ENCODE assay signal across 19 cellular contexts in genomic region chr2:239729151-239729550, GRCh38.
"Had no signal": no experiment of that assay in that cellular context is flagged by ENCODE, and none has a peak within 500 bp of the region (broad histone marks: within the 10 kb centered on the region; RNA-seq: fewer than 3 reads in every experiment).

No MANE protein-coding gene starts in this region.

- H3K27me3 Mint-ChIP-seq: stimulated activated naive CD8-positive, alpha-beta T cell treated with anti-CD3 and anti-CD28 coated beads, Interleukin-15, amount 100 ng/mL, for 72 hours had no signal

- H3K27ac Mint-ChIP-seq: natural killer cell treated with Interleukin-12 subunit alpha and Interleukin-12 subunit beta and Interleukin-15 and Interleukin-18, amount 100 ng/mL, for 72 hours; stimulated activated memory B cell treated with anti-CD40 and anti-IgM and Interleukin-4, amounts not matched to agents 10 μg/mL and 1 μg/mL and 100 μg/mL, for 72 hours had no signal

- H3K36me3 ChIP-seq: colonic mucosa, thoracic aorta, transverse colon had no signal

- H3K27me3 ChIP-seq: colonic mucosa, transverse colon had no signal

- H3K36me3 Mint-ChIP-seq: natural killer cell treated with Interleukin-12 subunit alpha and Interleukin-12 subunit beta and Interleukin-15 and Interleukin-18, amount 100 ng/mL, for 72 hours; stimulated activated memory B cell treated with anti-CD40 and anti-IgM and Interleukin-4, amounts not matched to agents 10 μg/mL and 1 μg/mL and 100 μg/mL, for 72 hours had no signal

- H3K4me3 Mint-ChIP-seq: natural killer cell treated with Interleukin-12 subunit alpha and Interleukin-12 subunit beta and Interleukin-15 and Interleukin-18, amount 100 ng/mL, for 72 hours; stimulated activated memory B cell treated with anti-CD40 and anti-IgM and Interleukin-4, amounts not matched to agents 10 μg/mL and 1 μg/mL and 100 μg/mL, for 72 hours; stimulated activated naive CD8-positive, alpha-beta T cell treated with anti-CD3 and anti-CD28 coated beads, Interleukin-15, amount 100 ng/mL, for 72 hours had no signal

- H3K4me1 ChIP-seq: colonic mucosa, foreskin keratinocyte, transverse colon had no signal

- H3K9me3 Mint-ChIP-seq: natural killer cell treated with Interleukin-12 subunit alpha and Interleukin-12 subunit beta and Interleukin-15 and Interleukin-18, amount 100 ng/mL, for 72 hours had no signal

- H3K4me3 ChIP-seq: colonic mucosa, lung, smooth muscle cell, thoracic aorta, transverse colon had no signal

- H3K4me1 Mint-ChIP-seq: stimulated activated memory B cell treated with anti-CD40 and anti-IgM and Interleukin-4, amounts not matched to agents 10 μg/mL and 1 μg/mL and 100 μg/mL, for 72 hours had no signal

- H3K4me2 ChIP-seq: smooth muscle cell had no signal

- H3K9me3 ChIP-seq: colonic mucosa, thoracic aorta, transverse colon had no signal

- DNase-seq: cerebellar nuclear complex; colonic mucosa; dermis blood vessel endothelial cell; foreskin keratinocyte; hippocampal formation; kidney glomerular epithelial cell; mesenchymal stem cell; midbrain; stimulated activated CD4-positive, alpha-beta T cell treated with anti-CD3 and anti-CD28 coated beads, Interleukin-15, amount 100 ng/mL, for 24 hours; stimulated activated CD4-positive, alpha-beta T cell treated with anti-CD3 and anti-CD28 coated beads, Interleukin-1b, Interleukin-23, amount 100 ng/mL, for 48 hours; stimulated activated CD4-positive, alpha-beta T cell treated with anti-CD3 and anti-CD28 coated beads, Interleukin-4, amount 100 ng/mL, for 24 hours; stimulated activated naive CD8-positive, alpha-beta T cell treated with anti-CD3 and anti-CD28 coated beads, Interleukin-15, amount 100 ng/mL, for 72 hours; transverse colon had no signal

- H3K27ac ChIP-seq: colonic mucosa, foreskin keratinocyte, thoracic aorta, transverse colon had no signal

- ATAC-seq: foreskin keratinocyte; left lobe of liver; stimulated activated memory B cell treated with anti-CD40 and anti-IgM and Interleukin-4, amounts not matched to agents 10 μg/mL and 1 μg/mL and 100 μg/mL, for 72 hours; stimulated activated naive CD8-positive, alpha-beta T cell treated with anti-CD3 and anti-CD28 coated beads, Interleukin-15, amount 100 ng/mL, for 72 hours had no signal
